Comparison of ENCODE assay signal across 1 cellular context in genomic region chr11:64235427-64236161, GRCh38.
TF ChIP-seq lines count a peak whose summit lies in the region.

No MANE protein-coding gene starts in this region.

TF ChIP-seq in K562, 482 proteins besides CTCF, POLR2A, EP300 and RAD21:
- TF ChIP-seq BCOR (IDR thresholded peaks at IDR 0.05), result peak; percentile 96
- peak; percentile 93 for TF ChIP-seq RBM25 (IDR thresholded peaks at IDR 0.05; ENCODE audit: low read depth, low read length, severe bottlenecking)
- no peak for TF ChIP-seq ZBTB8A (IDR thresholded peaks at IDR 0.05; ENCODE audit: partially characterized antibody)
- TF ChIP-seq, protein P1, sequence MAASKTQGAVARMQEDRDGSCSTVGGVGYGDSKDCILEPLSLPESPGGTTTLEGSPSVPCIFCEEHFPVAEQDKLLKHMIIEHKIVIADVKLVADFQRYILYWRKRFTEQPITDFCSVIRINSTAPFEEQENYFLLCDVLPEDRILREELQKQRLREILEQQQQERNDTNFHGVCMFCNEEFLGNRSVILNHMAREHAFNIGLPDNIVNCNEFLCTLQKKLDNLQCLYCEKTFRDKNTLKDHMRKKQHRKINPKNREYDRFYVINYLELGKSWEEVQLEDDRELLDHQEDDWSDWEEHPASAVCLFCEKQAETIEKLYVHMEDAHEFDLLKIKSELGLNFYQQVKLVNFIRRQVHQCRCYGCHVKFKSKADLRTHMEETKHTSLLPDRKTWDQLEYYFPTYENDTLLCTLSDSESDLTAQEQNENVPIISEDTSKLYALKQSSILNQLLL (CRISPR knock-in tag; IDR thresholded peaks at IDR 0.05; ENCODE audit: borderline replicate concordance), result no peak
- peak; percentile 78; the same call in 1 of the 2 replicates for TF ChIP-seq HNRNPL (IDR thresholded peaks at IDR 0.05; ENCODE audit: low read depth, low read length)
- TF ChIP-seq THRA (IDR thresholded peaks at IDR 0.05), result no peak
- peak in 1 of 2 experiments; percentile 91; a peak in 3 of 4 replicates for TF ChIP-seq KDM1A (IDR thresholded peaks at IDR 0.05)
- TF ChIP-seq SPI1 (IDR thresholded peaks at IDR 0.05; ENCODE audit: borderline replicate concordance, low read depth, low read length), result no peak
- peak in 1 of 2 experiments; percentile 26; a peak in 1 of 4 replicates for TF ChIP-seq HDAC1 (IDR thresholded peaks at IDR 0.05)
- peak; percentile 59 for TF ChIP-seq ZNF121 (CRISPR knock-in tag; conservative IDR thresholded peaks at IDR 0.05)
- TF ChIP-seq L3MBTL2 (IDR thresholded peaks at IDR 0.05), result no peak
- TF ChIP-seq, protein P2, sequence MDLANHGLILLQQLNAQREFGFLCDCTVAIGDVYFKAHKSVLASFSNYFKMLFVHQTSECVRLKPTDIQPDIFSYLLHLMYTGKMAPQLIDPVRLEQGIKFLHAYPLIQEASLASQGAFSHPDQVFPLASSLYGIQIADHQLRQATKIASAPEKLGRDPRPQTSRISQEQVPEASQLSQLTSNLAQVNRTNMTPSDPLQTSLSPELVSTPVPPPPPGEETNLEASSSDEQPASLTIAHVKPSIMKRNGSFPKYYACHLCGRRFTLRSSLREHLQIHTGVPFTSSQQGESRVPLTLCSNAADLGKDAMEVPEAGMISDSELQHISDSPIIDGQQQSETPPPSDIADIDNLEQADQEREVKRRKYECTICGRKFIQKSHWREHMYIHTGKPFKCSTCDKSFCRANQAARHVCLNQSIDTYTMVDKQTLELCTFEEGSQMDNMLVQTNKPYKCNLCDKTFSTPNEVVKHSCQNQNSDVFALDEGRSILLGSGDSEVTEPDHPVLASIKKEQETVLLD (IDR thresholded peaks at IDR 0.05), result no peak
- peak; percentile 41; the same call in 1 of the 2 replicates for TF ChIP-seq POLR2G (IDR thresholded peaks at IDR 0.05; ENCODE audit: low read depth, low read length)
- 0 out of 2 replicates have a peak, but pooled peaks have one; percentile 15 for TF ChIP-seq RBFOX2 (IDR thresholded peaks at IDR 0.05; ENCODE audit: low read depth, low read length)
- TF ChIP-seq KLF1 (tag; IDR thresholded peaks at IDR 0.05), result no peak
- TF ChIP-seq SREBF1 (IDR thresholded peaks at IDR 0.05; ENCODE audit: borderline replicate concordance, low read depth, low read length), result no peak
- no peak for TF ChIP-seq GTF2F1 (IDR thresholded peaks at IDR 0.05; ENCODE audit: low read depth, low read length)
- TF ChIP-seq POLR2AphosphoS2 (IDR thresholded peaks at IDR 0.05; ENCODE audit: low read length), result no peak
- no peak for TF ChIP-seq ZNF232 (CRISPR knock-in tag; IDR thresholded peaks at IDR 0.05)
- no peak for TF ChIP-seq ZNF143 (CRISPR knock-in tag; IDR thresholded peaks at IDR 0.05)
- TF ChIP-seq, protein P3, sequence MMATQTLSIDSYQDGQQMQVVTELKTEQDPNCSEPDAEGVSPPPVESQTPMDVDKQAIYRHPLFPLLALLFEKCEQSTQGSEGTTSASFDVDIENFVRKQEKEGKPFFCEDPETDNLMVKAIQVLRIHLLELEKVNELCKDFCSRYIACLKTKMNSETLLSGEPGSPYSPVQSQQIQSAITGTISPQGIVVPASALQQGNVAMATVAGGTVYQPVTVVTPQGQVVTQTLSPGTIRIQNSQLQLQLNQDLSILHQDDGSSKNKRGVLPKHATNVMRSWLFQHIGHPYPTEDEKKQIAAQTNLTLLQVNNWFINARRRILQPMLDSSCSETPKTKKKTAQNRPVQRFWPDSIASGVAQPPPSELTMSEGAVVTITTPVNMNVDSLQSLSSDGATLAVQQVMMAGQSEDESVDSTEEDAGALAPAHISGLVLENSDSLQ (IDR thresholded peaks at IDR 0.05), result 0 out of 2 replicates have a peak, but pooled peaks have one; percentile 12
- TF ChIP-seq CTBP1 (IDR thresholded peaks at IDR 0.05; ENCODE audit: borderline replicate concordance), result no peak
- no peak for TF ChIP-seq NR4A1 (CRISPR knock-in tag; IDR thresholded peaks at IDR 0.05)
- no peak for TF ChIP-seq NR4A1 (tag; IDR thresholded peaks at IDR 0.05)
- TF ChIP-seq CEBPG (CRISPR knock-in tag; IDR thresholded peaks at IDR 0.05), result no peak
- no peak for TF ChIP-seq CEBPG (tag; conservative IDR thresholded peaks at IDR 0.05 in 1 of 2, IDR thresholded peaks at IDR 0.05 in 1 of 2)
- no peak for TF ChIP-seq ARHGAP35 (IDR thresholded peaks at IDR 0.05; ENCODE audit: partially characterized antibody)
- TF ChIP-seq HDAC2 (IDR thresholded peaks at IDR 0.05), result peak; percentile 37; the same call in 1 of the 2 replicates
- TF ChIP-seq U2AF1 (optimal IDR thresholded peaks at IDR 0.05; ENCODE audit: low read depth, low read length), result no peak
- no peak for TF ChIP-seq ZKSCAN3 (CRISPR knock-in tag; IDR thresholded peaks at IDR 0.05)
- no peak for TF ChIP-seq ARID1B (IDR thresholded peaks at IDR 0.05)
- TF ChIP-seq PHF20 (IDR thresholded peaks at IDR 0.05; ENCODE audit: partially characterized antibody), result peak; percentile 19
- no peak for TF ChIP-seq ADNP (tag; IDR thresholded peaks at IDR 0.05)
- TF ChIP-seq SETDB1 (IDR thresholded peaks at IDR 0.05; ENCODE audit: low read length), result no peak
- no peak for TF ChIP-seq MAZ (CRISPR knock-in tag; conservative IDR thresholded peaks at IDR 0.05 in 1 of 2, IDR thresholded peaks at IDR 0.05 in 1 of 2)
- no peak for TF ChIP-seq CEBPZ (IDR thresholded peaks at IDR 0.05; ENCODE audit: borderline replicate concordance, low read depth, low read length)
- TF ChIP-seq TFAM (CRISPR knock-in tag; conservative IDR thresholded peaks at IDR 0.05), result no peak
- no peak for TF ChIP-seq CHD1 (IDR thresholded peaks at IDR 0.05; ENCODE audit: low read length)
- TF ChIP-seq SMARCA5 (IDR thresholded peaks at IDR 0.05), result peak; percentile 87
- TF ChIP-seq ASH1L (IDR thresholded peaks at IDR 0.05; ENCODE audit: borderline replicate concordance, low read depth, partially characterized antibody), result no peak
- TF ChIP-seq, protein P4, sequence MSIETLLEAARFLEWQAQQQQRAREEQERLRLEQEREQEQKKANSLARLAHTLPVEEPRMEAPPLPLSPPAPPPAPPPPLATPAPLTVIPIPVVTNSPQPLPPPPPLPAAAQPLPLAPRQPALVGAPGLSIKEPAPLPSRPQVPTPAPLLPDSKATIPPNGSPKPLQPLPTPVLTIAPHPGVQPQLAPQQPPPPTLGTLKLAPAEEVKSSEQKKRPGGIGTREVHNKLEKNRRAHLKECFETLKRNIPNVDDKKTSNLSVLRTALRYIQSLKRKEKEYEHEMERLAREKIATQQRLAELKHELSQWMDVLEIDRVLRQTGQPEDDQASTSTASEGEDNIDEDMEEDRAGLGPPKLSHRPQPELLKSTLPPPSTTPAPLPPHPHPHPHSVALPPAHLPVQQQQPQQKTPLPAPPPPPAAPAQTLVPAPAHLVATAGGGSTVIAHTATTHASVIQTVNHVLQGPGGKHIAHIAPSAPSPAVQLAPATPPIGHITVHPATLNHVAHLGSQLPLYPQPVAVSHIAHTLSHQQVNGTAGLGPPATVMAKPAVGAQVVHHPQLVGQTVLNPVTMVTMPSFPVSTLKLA (conservative IDR thresholded peaks at IDR 0.05), result no peak
TF ChIP-seq in K562: peak in this region for 12.
